ENCODE assay signal across 1 cellular context in genomic region chr19:49333426-49334288, GRCh38.
TF ChIP-seq lines count a peak whose summit lies in the region.

No MANE protein-coding gene starts in this region.

TF ChIP-seq in SK-N-SH treated with all-trans-retinoic acid at 6 μM for 48 hours, 23 proteins besides CTCF, POLR2A, EP300 and RAD21 (continued from another document):
- TF ChIP-seq ESRRG (CRISPR knock-in tag; IDR thresholded peaks at IDR 0.05), result no peak
- no peak for TF ChIP-seq ZFP3 (CRISPR knock-in tag; IDR thresholded peaks at IDR 0.05)
- TF ChIP-seq PPARA (CRISPR knock-in tag; IDR thresholded peaks at IDR 0.05; ENCODE audit: borderline replicate concordance), result no peak
- TF ChIP-seq SNAI2 (CRISPR knock-in tag; IDR thresholded peaks at IDR 0.05), result no peak
- no peak for TF ChIP-seq OSR1 (CRISPR knock-in tag; IDR thresholded peaks at IDR 0.05)
- TF ChIP-seq CREB5 (CRISPR knock-in tag; IDR thresholded peaks at IDR 0.05; ENCODE audit: low read depth), result no peak
